Comparison of ENCODE assay signal across 8 cellular contexts in the genomic region with DNA sequence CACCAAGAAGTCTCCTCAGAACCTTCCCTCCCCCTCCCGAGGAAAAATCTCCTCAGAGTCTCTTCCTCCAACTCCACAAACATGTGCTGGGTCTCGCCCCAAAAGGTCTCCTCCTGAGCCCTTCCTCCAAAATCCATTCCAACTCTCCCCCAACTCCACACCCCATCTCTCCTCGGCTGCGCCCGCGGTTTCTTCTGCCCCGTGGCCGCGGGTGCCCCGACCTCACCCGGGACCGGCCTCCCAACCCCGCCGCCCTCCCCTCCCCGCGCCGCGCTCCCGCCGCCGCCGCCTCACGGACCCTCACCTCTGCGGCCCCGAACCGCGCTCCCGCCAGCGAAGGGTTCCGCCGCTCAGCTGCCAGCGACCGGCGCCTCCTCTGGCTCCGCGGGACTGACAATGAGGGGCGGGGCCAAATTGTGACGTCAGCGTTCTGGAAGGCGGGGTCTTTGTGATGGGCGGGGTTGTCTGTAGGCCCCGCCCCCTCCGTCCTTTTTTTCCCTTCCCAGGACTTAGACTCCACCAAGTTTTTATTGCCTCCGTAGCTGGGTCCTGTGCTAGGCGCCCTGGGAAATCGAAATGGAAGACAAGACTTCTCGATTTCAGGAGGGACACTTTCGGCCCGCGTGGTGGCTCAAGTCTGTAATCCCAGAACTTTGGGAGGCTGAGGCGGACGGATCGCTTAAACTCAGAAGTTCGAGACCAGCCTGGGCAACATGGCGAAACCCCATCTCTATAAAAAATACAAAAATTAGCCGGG. TPM values are rescaled to one million over a fixed set of nuclear protein-coding genes. Genes with fewer than 3 reads are reported as not detected.
DNase-seq lines count a peak whose midpoint lies in the region; ATAC-seq and TF ChIP-seq lines count a peak whose summit lies in the region.

Gene LUZP1 (minus strand): TSS at position 395 of the 757 bp plus-strand sequence.

- ATAC-seq in GM19438 (IDR thresholded peaks at IDR 0.05; ENCODE audit: low read depth, unreplicated experiment), result peak; percentile 67
- peak; percentile 96 for ATAC-seq in naive thymus-derived CD4-positive, alpha-beta T cell
- ATAC-seq in stimulated activated memory B cell treated with anti-CD40 and anti-IgM and Interleukin-4, amounts not matched to agents 10 μg/mL and 1 μg/mL and 100 μg/mL, for 72 hours, result peak; percentile 91

- TF ChIP-seq CTCF in RWPE1 (conservative IDR thresholded peaks at IDR 0.05; ENCODE audit: low read depth), result no peak

- POLR2A ChIA-PET in RWPE1 (lab: Yijun Ruan, JAX; ENCODE audit: low non-redundant PET), result interaction anchor here (0.8 kb wide), 1 partner anchor 13 kb away, joined by 3 read pairs; no protein-coding TSS in a partner anchor
- POLR2A ChIA-PET in naive thymus-derived CD4-positive, alpha-beta T cell (lab: Charles Lee), result interaction anchor here (0.7 to 1.9 kb wide), 4 partner anchors 14 to 616 kb away, joined by 3 to 6 read pairs (median 3); no protein-coding TSS in a partner anchor

- H3K27ac ChIP-seq in BLaER1 (peak within 1 kb of the TSS; percentile 87), RWPE1 (peak within 1 kb of the TSS; percentile 95)
- H3K27ac ChIP-seq in naive thymus-derived CD4-positive, alpha-beta T cell (ENCODE audit: low read depth, low read length), result peak within 1 kb of the TSS; percentile 84

- CTCF ChIA-PET in RWPE1 (lab: Yijun Ruan, JAX), result interaction anchor here (1.5 kb wide), 1 partner anchor 16 kb away, joined by 6 read pairs; no protein-coding TSS in a partner anchor
- CTCF ChIA-PET in naive thymus-derived CD4-positive, alpha-beta T cell (lab: Charles Lee), result interaction anchor here (0.7 to 3.2 kb wide), 4 partner anchors 15 to 113 kb away, joined by 3 to 10 read pairs (median 6); no protein-coding TSS in a partner anchor

- peaks cover 2% of the 10 kb centered on the region for H3K27me3 Mint-ChIP-seq in activated T-helper 2 cell treated with anti-CD3 and anti-CD28 coated beads, Interferon-gamma antibody, Interleukin-2, Interleukin-4, amounts not matched to agents 10 μg/mL and 5 μg/mL and 100 μg/mL, durations not matched to agents 14 hours and 24 hours and 36 hours (ENCODE audit: low read depth)
- peaks cover 0 to 4% (median 0%) of the 10 kb centered on the region in 5 donors for H3K27me3 Mint-ChIP-seq in naive thymus-derived CD4-positive, alpha-beta T cell
- no peaks in the 10 kb centered on the region for H3K27me3 Mint-ChIP-seq in stimulated activated memory B cell treated with anti-CD40 and anti-IgM and Interleukin-4, amounts not matched to agents 10 μg/mL and 1 μg/mL and 100 μg/mL, for 72 hours

- peak within 1 kb of the TSS; percentile 90 for H3K9ac ChIP-seq in BLaER1

- H3K4me1 Mint-ChIP-seq in activated T-helper 2 cell treated with anti-CD3 and anti-CD28 coated beads, Interferon-gamma antibody, Interleukin-2, Interleukin-4, amounts not matched to agents 10 μg/mL and 5 μg/mL and 100 μg/mL, durations not matched to agents 14 hours and 24 hours and 36 hours (ENCODE audit: low read depth), result peaks cover 22% of the 10 kb centered on the region
- H3K4me1 Mint-ChIP-seq in naive thymus-derived CD4-positive, alpha-beta T cell, result peaks cover 18 to 48% (median 38%) of the 10 kb centered on the region in 7 donors
- H3K4me1 Mint-ChIP-seq in stimulated activated memory B cell treated with anti-CD40 and anti-IgM and Interleukin-4, amounts not matched to agents 10 μg/mL and 1 μg/mL and 100 μg/mL, for 72 hours, result peaks cover 29% of the 10 kb centered on the region

- no peaks in the 10 kb centered on the region for H3K9me3 Mint-ChIP-seq in activated T-helper 2 cell treated with anti-CD3 and anti-CD28 coated beads, Interferon-gamma antibody, Interleukin-2, Interleukin-4, amounts not matched to agents 10 μg/mL and 5 μg/mL and 100 μg/mL, durations not matched to agents 14 hours and 24 hours and 36 hours
- no peaks in the 10 kb centered on the region for H3K9me3 Mint-ChIP-seq in naive thymus-derived CD4-positive, alpha-beta T cell
- no peaks in the 10 kb centered on the region for H3K9me3 Mint-ChIP-seq in stimulated activated memory B cell treated with anti-CD40 and anti-IgM and Interleukin-4, amounts not matched to agents 10 μg/mL and 1 μg/mL and 100 μg/mL, for 72 hours

- in situ Hi-C loops in KBM-7 (cut with MboI; ENCODE audit: low pct_unique_long_range_greater_than_20kb, low sequenced_read_pairs), result no loop called here

- H3K4me3 Mint-ChIP-seq in activated T-helper 2 cell treated with anti-CD3 and anti-CD28 coated beads, Interferon-gamma antibody, Interleukin-2, Interleukin-4, amounts not matched to agents 10 μg/mL and 5 μg/mL and 100 μg/mL, durations not matched to agents 14 hours and 24 hours and 36 hours (ENCODE audit: low read depth), result peak within 1 kb of the TSS; percentile 98
- H3K4me3 Mint-ChIP-seq in naive thymus-derived CD4-positive, alpha-beta T cell, result peak within 1 kb of the TSS; percentile 84 to 99 (median 96)
- H3K4me3 Mint-ChIP-seq in stimulated activated memory B cell treated with anti-CD40 and anti-IgM and Interleukin-4, amounts not matched to agents 10 μg/mL and 1 μg/mL and 100 μg/mL, for 72 hours, result peak within 1 kb of the TSS; percentile 99

- peak within 1 kb of the TSS; percentile 89 for H3K4me3 ChIP-seq in BLaER1
- peak within 1 kb of the TSS; percentile 90 for H3K4me3 ChIP-seq in naive thymus-derived CD4-positive, alpha-beta T cell (ENCODE audit: low read length)

- peak within 1 kb of the TSS; percentile 85 for H3K27ac Mint-ChIP-seq in activated T-helper 2 cell treated with anti-CD3 and anti-CD28 coated beads, Interferon-gamma antibody, Interleukin-2, Interleukin-4, amounts not matched to agents 10 μg/mL and 5 μg/mL and 100 μg/mL, durations not matched to agents 14 hours and 24 hours and 36 hours
- H3K27ac Mint-ChIP-seq in naive thymus-derived CD4-positive, alpha-beta T cell, result peak within 1 kb of the TSS; percentile 57 to 94 (median 87)
- peak within 1 kb of the TSS; percentile 85 for H3K27ac Mint-ChIP-seq in stimulated activated memory B cell treated with anti-CD40 and anti-IgM and Interleukin-4, amounts not matched to agents 10 μg/mL and 1 μg/mL and 100 μg/mL, for 72 hours

- intact Hi-C loops in activated T-helper 2 cell treated with anti-CD3 and anti-CD28 coated beads, Interferon-gamma antibody, Interleukin-2, Interleukin-4, amounts not matched to agents 10 μg/mL and 5 μg/mL and 100 μg/mL, durations not matched to agents 14 hours and 24 hours and 36 hours (cut with micrococcal nuclease), result loop anchor here (1.0 to 2.0 kb wide), 2 partner anchors 20 to 65 kb away; no protein-coding TSS in a partner anchor
- intact Hi-C loops in naive thymus-derived CD4-positive, alpha-beta T cell (cut with micrococcal nuclease), result loop anchor here (1.0 to 5.0 kb wide), 9 partner anchors 9 to 1579 kb away; partner anchors contain the start of genes CLIC4 (in 1 of the 2), KDM1A (in 1 of the 2) and ZNF436 (in 1 of the 2)

- H3K9me3 ChIP-seq in BLaER1, result no peaks in the 10 kb centered on the region
- H3K9me3 ChIP-seq in naive thymus-derived CD4-positive, alpha-beta T cell (ENCODE audit: control insufficient read depth in 2 of 3, low read length in 3 of 3), result no peaks in the 10 kb centered on the region

- H3K4me1 ChIP-seq in BLaER1, result peaks cover 65% of the 10 kb centered on the region
- H3K4me1 ChIP-seq in naive thymus-derived CD4-positive, alpha-beta T cell (ENCODE audit: control insufficient read depth in 2 of 2, insufficient read depth in 2 of 2, low read length in 2 of 2), result peaks cover 7 to 16% of the 10 kb centered on the region in 2 donors

- H4K20me1 ChIP-seq in BLaER1, result peaks cover 44% of the 10 kb centered on the region

- peak; percentile 94 for DNase-seq in KBM-7
- peak; percentile 85 for DNase-seq in RWPE1 (ENCODE audit: low spot score)
- DNase-seq in activated T-helper 2 cell treated with anti-CD3 and anti-CD28 coated beads, Interferon-gamma antibody, Interleukin-2, Interleukin-4, amounts not matched to agents 10 μg/mL and 5 μg/mL and 100 μg/mL, durations not matched to agents 14 hours and 24 hours and 36 hours (ENCODE audit: low spot score), result peak; percentile 77
- DNase-seq in fibroblast of gingiva (ENCODE audit: low read depth), result peak; percentile 81
- peak; percentile 73 to 91 (median 84) for DNase-seq in naive thymus-derived CD4-positive, alpha-beta T cell

- peaks cover 3% of the 10 kb centered on the region for H3K36me3 Mint-ChIP-seq in activated T-helper 2 cell treated with anti-CD3 and anti-CD28 coated beads, Interferon-gamma antibody, Interleukin-2, Interleukin-4, amounts not matched to agents 10 μg/mL and 5 μg/mL and 100 μg/mL, durations not matched to agents 14 hours and 24 hours and 36 hours (ENCODE audit: low read depth)
- peaks cover 0 to 3% (median 0%) of the 10 kb centered on the region in 5 donors for H3K36me3 Mint-ChIP-seq in naive thymus-derived CD4-positive, alpha-beta T cell
- H3K36me3 Mint-ChIP-seq in stimulated activated memory B cell treated with anti-CD40 and anti-IgM and Interleukin-4, amounts not matched to agents 10 μg/mL and 1 μg/mL and 100 μg/mL, for 72 hours, result no peaks in the 10 kb centered on the region

- no peaks in the 10 kb centered on the region for H3K27me3 ChIP-seq in BLaER1
- H3K27me3 ChIP-seq in naive thymus-derived CD4-positive, alpha-beta T cell (ENCODE audit: control insufficient read depth in 2 of 2, insufficient read depth in 2 of 2, low read length in 2 of 2), result no peaks in the 10 kb centered on the region

- H3K36me3 ChIP-seq in BLaER1, result no peaks in the 10 kb centered on the region
- peaks cover 0 to 3% (median 0%) of the 10 kb centered on the region in 3 experiments for H3K36me3 ChIP-seq in naive thymus-derived CD4-positive, alpha-beta T cell (ENCODE audit: control insufficient read depth in 2 of 3, insufficient read depth in 3 of 3, low read length in 3 of 3)

- peak within 1 kb of the TSS; percentile 93 for H3K4me2 ChIP-seq in BLaER1

RNA-seq across cellular contexts. Expression of gene LUZP1, which starts in this region (rescaled TPM):
- 19.7 and 21.6 TPM in 2 replicates for total RNA-seq in activated T-helper 2 cell treated with anti-CD3 and anti-CD28 coated beads, Interferon-gamma antibody, Interleukin-2, Interleukin-4, amounts not matched to agents 10 μg/mL and 5 μg/mL and 100 μg/mL, durations not matched to agents 14 hours and 24 hours and 36 hours
- total RNA-seq in naive thymus-derived CD4-positive, alpha-beta T cell, result 10 to 100 TPM; 14.8 to 22.9 (median 16.9) TPM
- 10 to 100 TPM; 12.6 to 24.7 TPM for polyA plus RNA-seq in naive thymus-derived CD4-positive, alpha-beta T cell

Comparison
In these comparisons a context has a peak if more than half of its experiments do, and no peak if none do; other contexts are left out.
1. Peak in every context shown above with its lines: DNase-seq, ATAC-seq, H3K4me3 ChIP-seq and H3K27ac ChIP-seq.